1 cellular context compared by ENCODE assay signal in genomic region chr3:128560768-128561167, GRCh38.
TF ChIP-seq lines count a peak whose summit lies in the region.

No MANE protein-coding gene starts in this region.

TF ChIP-seq in H1, 55 proteins besides CTCF, POLR2A, EP300 and RAD21 (continued from another document):
- no peak for TF ChIP-seq GTF2F1 (IDR thresholded peaks at IDR 0.05; ENCODE audit: borderline replicate concordance, low read depth, low read length)
- no peak for TF ChIP-seq POLR2AphosphoS5 (IDR thresholded peaks at IDR 0.05; ENCODE audit: low read depth, low read length)
- TF ChIP-seq HDAC6 (IDR thresholded peaks at IDR 0.05; ENCODE audit: low read depth, low read length) = no peak
- no peak for TF ChIP-seq SIN3A (conservative IDR thresholded peaks at IDR 0.05 in 1 of 2, IDR thresholded peaks at IDR 0.05 in 1 of 2; ENCODE audit: low read depth in 1 of 2, low read length in 2 of 2)
- TF ChIP-seq RNF2 (IDR thresholded peaks at IDR 0.05; ENCODE audit: borderline replicate concordance, low read depth, low read length, missing control alignments, poor library complexity, severe bottlenecking) = no peak
- no peak for TF ChIP-seq YY1 (IDR thresholded peaks at IDR 0.05; ENCODE audit: low read depth, low read length)
- no peak for TF ChIP-seq KDM4A (IDR thresholded peaks at IDR 0.05; ENCODE audit: low read depth, low read length, severe bottlenecking)
- no peak for TF ChIP-seq CEBPB (IDR thresholded peaks at IDR 0.05; ENCODE audit: low read depth, low read length)
- TF ChIP-seq CHD7 (IDR thresholded peaks at IDR 0.05; ENCODE audit: insufficient replicate concordance, low read length) = no peak
- TF ChIP-seq, protein P1, sequence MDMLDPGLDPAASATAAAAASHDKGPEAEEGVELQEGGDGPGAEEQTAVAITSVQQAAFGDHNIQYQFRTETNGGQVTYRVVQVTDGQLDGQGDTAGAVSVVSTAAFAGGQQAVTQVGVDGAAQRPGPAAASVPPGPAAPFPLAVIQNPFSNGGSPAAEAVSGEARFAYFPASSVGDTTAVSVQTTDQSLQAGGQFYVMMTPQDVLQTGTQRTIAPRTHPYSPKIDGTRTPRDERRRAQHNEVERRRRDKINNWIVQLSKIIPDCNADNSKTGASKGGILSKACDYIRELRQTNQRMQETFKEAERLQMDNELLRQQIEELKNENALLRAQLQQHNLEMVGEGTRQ (IDR thresholded peaks at IDR 0.05; ENCODE audit: low read length) = no peak
- no peak for TF ChIP-seq ATF2 (IDR thresholded peaks at IDR 0.05; ENCODE audit: low read length)
- TF ChIP-seq RBBP5 (IDR thresholded peaks at IDR 0.05; ENCODE audit: borderline replicate concordance, low read depth, low read length) = no peak
- TF ChIP-seq POU5F1 (IDR thresholded peaks at IDR 0.05; ENCODE audit: low read depth, low read length) = no peak
- no peak for TF ChIP-seq SP2 (IDR thresholded peaks at IDR 0.05; ENCODE audit: low read length)
- TF ChIP-seq MAX (IDR thresholded peaks at IDR 0.05) = no peak
- TF ChIP-seq TEAD4 (IDR thresholded peaks at IDR 0.05; ENCODE audit: low read depth, low read length) = no peak
- TF ChIP-seq RFX5 (IDR thresholded peaks at IDR 0.05; ENCODE audit: borderline replicate concordance, low read depth, low read length) = no peak
- no peak for TF ChIP-seq ATF3 (IDR thresholded peaks at IDR 0.05; ENCODE audit: insufficient read depth, low read depth, low read length)
- no peak for TF ChIP-seq JUND (IDR thresholded peaks at IDR 0.05; ENCODE audit: low read length)
